Comparison of ENCODE assay signal across 20 cellular contexts in the genomic region with DNA sequence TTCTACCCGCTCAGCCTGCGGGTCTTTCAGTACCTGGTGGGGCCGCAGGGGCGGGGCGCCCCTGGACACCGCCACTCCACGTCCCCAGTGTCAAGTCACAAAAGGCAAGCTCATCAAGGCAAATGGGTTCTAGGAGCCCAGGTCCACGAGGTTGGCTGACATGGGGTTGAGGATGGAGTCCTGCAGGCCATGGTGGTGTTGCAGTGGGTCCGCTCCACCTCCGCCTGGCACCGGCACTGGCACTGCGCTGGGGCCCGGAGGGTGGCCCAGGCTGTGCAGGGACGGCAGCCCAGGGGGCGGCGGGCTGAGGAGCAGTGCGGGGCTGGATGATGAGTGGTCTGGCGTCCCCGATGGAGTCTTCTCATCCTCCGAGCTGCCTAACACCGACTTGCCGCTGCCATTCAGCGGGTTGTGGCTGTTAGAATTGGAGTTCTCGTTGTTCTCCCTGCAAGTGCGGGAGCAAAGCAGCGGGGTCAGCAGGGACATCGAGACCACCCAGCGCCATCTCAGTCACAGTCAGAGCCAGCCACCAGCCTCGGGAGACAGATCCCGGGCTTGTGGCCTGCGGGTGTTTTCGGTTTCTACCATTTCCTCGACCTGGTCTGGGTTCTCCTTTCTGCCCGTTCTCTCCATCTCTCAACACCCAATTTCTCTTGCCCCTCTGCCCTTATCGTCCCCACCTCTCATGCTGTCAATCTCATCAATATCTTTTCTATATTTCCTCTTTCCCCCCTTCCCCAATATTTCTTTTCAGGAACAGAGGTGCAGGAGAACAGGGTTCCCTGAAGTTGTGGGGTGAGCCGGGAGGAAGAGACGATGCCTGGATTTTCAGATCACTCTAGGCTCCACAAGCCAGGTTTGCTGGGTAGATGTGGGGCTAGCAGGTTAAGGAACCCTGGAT. TPM values are rescaled to one million over a fixed set of nuclear protein-coding genes. Genes with fewer than 3 reads are reported as not detected.
DNase-seq lines count a peak whose midpoint lies in the region; ATAC-seq and TF ChIP-seq lines count a peak whose summit lies in the region.
"Had no signal": no experiment of that assay in that cellular context is flagged by ENCODE, and none has a peak within 500 bp of the region (broad histone marks: within the 10 kb centered on the region; RNA-seq: fewer than 3 reads in every experiment).

No MANE protein-coding gene starts in this region.

- H3K36me3 ChIP-seq in CD4-positive, alpha-beta memory T cell (ENCODE audit: insufficient read depth, low read length), result no peaks in the 10 kb centered on the region
- H3K36me3 ChIP-seq in PC-3 (ENCODE audit: low read depth, low read length) (no peaks in the 10 kb centered on the region), smooth muscle cell (ENCODE audit: low read depth) (no peaks in the 10 kb centered on the region)
- H3K36me3 ChIP-seq: esophagus squamous epithelium, right lobe of liver had no signal

- H3K9me3 ChIP-seq in CD4-positive, alpha-beta memory T cell (ENCODE audit: control insufficient read depth in 1 of 2, low read length in 2 of 2), result no peaks in the 10 kb centered on the region
- H3K9me3 ChIP-seq in PC-3 (ENCODE audit: low read length), result no peaks in the 10 kb centered on the region
- H3K9me3 ChIP-seq in smooth muscle cell (replicated peaks; ENCODE audit: low read depth), result no peaks in the 10 kb centered on the region
- H3K9me3 ChIP-seq: esophagus squamous epithelium, right lobe of liver had no signal

- whole genome bisulfite sequencing in smooth muscle cell (ENCODE audit: low lambda C conversion rate), result 39% methylated on average over 32 of the region's 37 CpGs

- H3F3A ChIP-seq in PC-3 (ENCODE audit: low read length, unreplicated experiment) (no peaks in the 10 kb centered on the region), smooth muscle cell (ENCODE audit: low read depth) (no peaks in the 10 kb centered on the region)

- H3K4me2 ChIP-seq in PC-3 (ENCODE audit: low read length), result peak overlapping the region; percentile 95
- H3K4me2 ChIP-seq in smooth muscle cell, result no peak overlapping the region

- H3K4me1 ChIP-seq in CD4-positive, alpha-beta memory T cell (ENCODE audit: insufficient read depth, low read length), result peaks cover 18% of the 10 kb centered on the region
- peaks cover 26% of the 10 kb centered on the region for H3K4me1 ChIP-seq in PC-3 (ENCODE audit: insufficient read depth, low read length)
- H3K4me1 ChIP-seq in smooth muscle cell (ENCODE audit: low read depth), result peaks cover 23% of the 10 kb centered on the region

- no TSS peak for BruUV-seq in PC-3 (replicated peaks; lab: Mats Ljungman, UMichigan)

- no peak for ATAC-seq in PC-3
- ATAC-seq in stimulated activated effector memory CD8-positive, alpha-beta T cell treated with anti-CD3 and anti-CD28 coated beads, Interleukin-12 subunit alpha, Interleukin-12 subunit beta, amount 100 ng/mL, for 72 hours, result no peak
- ATAC-seq: right lobe of liver had no signal

- intact Hi-C loops in CD4-positive, alpha-beta memory T cell (cut with micrococcal nuclease), result no loop called here
- intact Hi-C loops in PC-3 (cut with micrococcal nuclease), result no loop called here

- CTCF ChIA-PET in CD4-positive, alpha-beta memory T cell (lab: Charles Lee; ENCODE audit: partially characterized antibody), result no interaction called here
- CTCF ChIA-PET in PC-3 (lab: Charles Lee), result no interaction called here

- no peaks in the 10 kb centered on the region for H3K9me2 ChIP-seq in PC-3 (replicated peaks; ENCODE audit: low read length)

- peaks cover 0 to 4% of the 10 kb centered on the region in 2 donors for H3K36me3 Mint-ChIP-seq in CD4-positive, alpha-beta memory T cell
- H3K36me3 Mint-ChIP-seq in osteocyte (ENCODE audit: unreplicated experiment), result peaks cover 31% of the 10 kb centered on the region
- no peaks in the 10 kb centered on the region for H3K36me3 Mint-ChIP-seq in stimulated activated effector memory CD8-positive, alpha-beta T cell treated with anti-CD3 and anti-CD28 coated beads, Interleukin-12 subunit alpha, Interleukin-12 subunit beta, amount 100 ng/mL, for 72 hours

- H3K4me3 ChIP-seq in CD4-positive, alpha-beta memory T cell (ENCODE audit: low read length in 2 of 2), result no peak overlapping the region
- H3K4me3 ChIP-seq in PC-3 (ENCODE audit: low read length) (peak overlapping the region; percentile 74), epithelial cell of esophagus (ENCODE audit: low read length) (peak overlapping the region; percentile 72), smooth muscle cell (no peak overlapping the region)
- H3K4me3 ChIP-seq: esophagus squamous epithelium, right lobe of liver had no signal

- no peak for DNase-seq in CD4-positive, alpha-beta memory T cell
- DNase-seq in PC-3, result no peak
- DNase-seq in epithelial cell of esophagus (ENCODE audit: low read depth), result no peak
- DNase-seq in osteocyte (ENCODE audit: extremely low spot score, unreplicated experiment), result no peak
- no peak for DNase-seq in stimulated activated effector memory CD8-positive, alpha-beta T cell treated with anti-CD3 and anti-CD28 coated beads, Interleukin-12 subunit alpha, Interleukin-12 subunit beta, amount 100 ng/mL, for 72 hours (ENCODE audit: low spot score in 2 of 2)
- DNase-seq in cerebellar cortex (ENCODE audit: low spot score), result no peak
- no peak for DNase-seq in smooth muscle cell (lab: John Stamatoyannopoulos, UW; ENCODE audit: unreplicated experiment)
- no peak for DNase-seq in stimulated activated naive CD4-positive, alpha-beta T cell treated with Interleukin-2 at 50 U/mL for 16 hours (lab: John Stamatoyannopoulos, UW)
- DNase-seq: Calu3; esophagus squamous epithelium; glutamatergic neuron; immature natural killer cell; mammary epithelial cell; NCI-H1930; right lobe of liver; stimulated activated CD4-positive, alpha-beta T cell treated with anti-CD3 and anti-CD28 coated beads, Interleukin-2, amount 100 ng/mL, for 48 hours; T-helper 1 cell had no signal

- H3K9me3 Mint-ChIP-seq in CD4-positive, alpha-beta memory T cell, result peaks cover 0 to 3% (median 0%) of the 10 kb centered on the region in 8 donors
- H3K9me3 Mint-ChIP-seq in osteocyte (ENCODE audit: unreplicated experiment), result no peaks in the 10 kb centered on the region
- H3K9me3 Mint-ChIP-seq in stimulated activated effector memory CD8-positive, alpha-beta T cell treated with anti-CD3 and anti-CD28 coated beads, Interleukin-12 subunit alpha, Interleukin-12 subunit beta, amount 100 ng/mL, for 72 hours, result no peaks in the 10 kb centered on the region
- H3K9me3 Mint-ChIP-seq: immature natural killer cell, neural crest cell had no signal

- POLR2A ChIA-PET in CD4-positive, alpha-beta memory T cell (lab: Charles Lee; ENCODE audit: partially characterized antibody), result no interaction called here
- POLR2A ChIA-PET in PC-3 (lab: Charles Lee; ENCODE audit: unreplicated experiment), result no interaction called here

- H2AFZ ChIP-seq in PC-3 (ENCODE audit: low read length), result no peak overlapping the region
- no peak overlapping the region for H2AFZ ChIP-seq in smooth muscle cell (ENCODE audit: low read depth)

- H3K27ac ChIP-seq in CD4-positive, alpha-beta memory T cell (ENCODE audit: low read depth, low read length), result no peak overlapping the region
- H3K27ac ChIP-seq in PC-3 (ENCODE audit: low read length) (no peak overlapping the region), smooth muscle cell (ENCODE audit: low read depth) (no peak overlapping the region)
- H3K27ac ChIP-seq: esophagus squamous epithelium, right lobe of liver, VCaP had no signal

- H3K27me3 Mint-ChIP-seq in CD4-positive, alpha-beta memory T cell, result peaks cover 48 to 57% of the 10 kb centered on the region in 2 donors
- no peaks in the 10 kb centered on the region for H3K27me3 Mint-ChIP-seq in osteocyte (ENCODE audit: unreplicated experiment)

- H3K4me1 Mint-ChIP-seq in CD4-positive, alpha-beta memory T cell, result peaks cover 15 to 52% (median 29%) of the 10 kb centered on the region in 4 donors
- peaks cover 54% of the 10 kb centered on the region for H3K4me1 Mint-ChIP-seq in osteocyte (ENCODE audit: unreplicated experiment)
- H3K4me1 Mint-ChIP-seq in stimulated activated effector memory CD8-positive, alpha-beta T cell treated with anti-CD3 and anti-CD28 coated beads, Interleukin-12 subunit alpha, Interleukin-12 subunit beta, amount 100 ng/mL, for 72 hours, result peaks cover 21% of the 10 kb centered on the region

- TF ChIP-seq CTCF in PC-3 (conservative IDR thresholded peaks at IDR 0.05; ENCODE audit: low read depth, low read length), result no peak
- no peak for TF ChIP-seq CTCF in epithelial cell of esophagus (IDR thresholded peaks at IDR 0.05; ENCODE audit: insufficient read depth, low read depth, low read length, missing control alignments)
- no peak for TF ChIP-seq CTCF in osteocyte (IDR thresholded peaks at IDR 0.05)
- no peak for TF ChIP-seq CTCF in smooth muscle cell (IDR thresholded peaks at IDR 0.05; ENCODE audit: borderline replicate concordance, insufficient read depth, poor library complexity, severe bottlenecking)

- H3K27ac Mint-ChIP-seq in CD4-positive, alpha-beta memory T cell, result peak overlapping the region in 1 of 7 donors; percentile 54
- H3K27ac Mint-ChIP-seq in osteocyte (ENCODE audit: unreplicated experiment), result peak overlapping the region; percentile 89
- H3K27ac Mint-ChIP-seq in stimulated activated effector memory CD8-positive, alpha-beta T cell treated with anti-CD3 and anti-CD28 coated beads, Interleukin-12 subunit alpha, Interleukin-12 subunit beta, amount 100 ng/mL, for 72 hours, result no peak overlapping the region
- H3K27ac Mint-ChIP-seq: immature natural killer cell had no signal

- H3K4me3 Mint-ChIP-seq in CD4-positive, alpha-beta memory T cell, result peak overlapping the region; percentile 1 to 70 (median 42)
- peak overlapping the region; percentile 96 for H3K4me3 Mint-ChIP-seq in osteocyte (ENCODE audit: unreplicated experiment)
- H3K4me3 Mint-ChIP-seq in stimulated activated effector memory CD8-positive, alpha-beta T cell treated with anti-CD3 and anti-CD28 coated beads, Interleukin-12 subunit alpha, Interleukin-12 subunit beta, amount 100 ng/mL, for 72 hours, result no peak overlapping the region
- H3K4me3 Mint-ChIP-seq: neural crest cell had no signal

- H3K27me3 ChIP-seq in CD4-positive, alpha-beta memory T cell (ENCODE audit: insufficient read depth, low read length), result peaks cover 27% of the 10 kb centered on the region
- H3K27me3 ChIP-seq in PC-3 (ENCODE audit: low read length), result no peaks in the 10 kb centered on the region
- peaks cover 100% of the 10 kb centered on the region for H3K27me3 ChIP-seq in smooth muscle cell (ENCODE audit: low read depth)

- H3K79me2 ChIP-seq in PC-3 (ENCODE audit: low read length) (peaks cover 36% of the 10 kb centered on the region), smooth muscle cell (ENCODE audit: low read depth) (no peaks in the 10 kb centered on the region)

- H4K20me1 ChIP-seq in PC-3 (ENCODE audit: low read length) (peaks cover 25% of the 10 kb centered on the region), smooth muscle cell (ENCODE audit: low read depth) (no peaks in the 10 kb centered on the region)

- H3K9ac ChIP-seq in PC-3 (ENCODE audit: low read length), result no peak overlapping the region
- no peak overlapping the region for H3K9ac ChIP-seq in smooth muscle cell (ENCODE audit: low read depth)

RNA-seq across cellular contexts. Expression of gene SIX2, which starts 3.0 kb away (rescaled TPM):
- total RNA-seq in CD4-positive, alpha-beta memory T cell, result not detected
- polyA plus RNA-seq in CD4-positive, alpha-beta memory T cell, result not detected
- total RNA-seq in PC-3 (2014; rRNA removed), result 26.8 and 27.9 TPM in 2 replicates
- 42.8 and 45.9 TPM in 2 replicates for total RNA-seq in osteocyte
- 0.18 and 2.1 TPM in 2 replicates for total RNA-seq in smooth muscle cell
- not detected in 2 replicates for polyA plus RNA-seq in smooth muscle cell
- total RNA-seq: activated CD8-positive, alpha-beta memory T cell treated with anti-CD3 and anti-CD28 coated beads for 36 hours; Calu3; mammary epithelial cell; right lobe of liver had no signal
- polyA plus RNA-seq: immature natural killer cell had no signal

Comparison
In these comparisons a context has a peak if more than half of its experiments do, and no peak if none do; other contexts are left out.
1. H3K4me3 ChIP-seq: peak in PC-3 (single experiment) and epithelial cell of esophagus (single experiment); none in CD4-positive, alpha-beta memory T cell (0 of 2) and smooth muscle cell (single experiment).